Comparison of ENCODE assay signal across 8 cellular contexts in genomic region chr14:78836777-78837176, GRCh38.
DNase-seq lines count a peak whose midpoint lies in the region; ATAC-seq and TF ChIP-seq lines count a peak whose summit lies in the region.

No MANE protein-coding gene starts in this region.

- no peak overlapping the region for H3K27ac ChIP-seq in OCI-LY1 (ENCODE audit: low read depth, low read length, poor library complexity, severe bottlenecking)
- no peak overlapping the region for H3K27ac ChIP-seq in colonic mucosa
- no peak overlapping the region for H3K27ac ChIP-seq in coronary artery

- TF ChIP-seq CTCF in GM20000 (IDR thresholded peaks at IDR 0.05; ENCODE audit: extremely low read depth, missing control alignments) (no peak), OCI-LY1 (IDR thresholded peaks at IDR 0.05; ENCODE audit: low read length) (peak; percentile 65), colonic mucosa (IDR thresholded peaks at IDR 0.05) (peak; percentile 29), coronary artery (IDR thresholded peaks at IDR 0.05) (no peak)

- H2AFZ ChIP-seq in OCI-LY1 (ENCODE audit: low read length), result no peak overlapping the region

- intact Hi-C loops in colonic mucosa (cut with DNase I), result no loop called here

- H3K4me3 ChIP-seq in OCI-LY1 (ENCODE audit: low read depth, low read length, poor library complexity, severe bottlenecking), result no peak overlapping the region
- H3K4me3 ChIP-seq in colonic mucosa, result no peak overlapping the region
- H3K4me3 ChIP-seq in coronary artery, result no peak overlapping the region

- H4K20me1 ChIP-seq in OCI-LY1 (ENCODE audit: insufficient read depth, low read length), result no peaks in the 10 kb centered on the region

- no peak for ATAC-seq in HG03025 (IDR thresholded peaks at IDR 0.05; ENCODE audit: low FRiP score, unreplicated experiment)

- no peaks in the 10 kb centered on the region for H3F3A ChIP-seq in OCI-LY1 (ENCODE audit: insufficient read depth, low read length)

- no peak overlapping the region for H3K4me2 ChIP-seq in OCI-LY1 (ENCODE audit: low read length)

- H3K79me2 ChIP-seq in OCI-LY1 (ENCODE audit: insufficient read depth, low read length), result no peaks in the 10 kb centered on the region

- no peaks in the 10 kb centered on the region for H3K4me1 ChIP-seq in OCI-LY1 (ENCODE audit: insufficient read depth, low read length, severe bottlenecking)
- H3K4me1 ChIP-seq in colonic mucosa, result no peaks in the 10 kb centered on the region

- H3K9me2 ChIP-seq in OCI-LY1 (ENCODE audit: low read depth, low read length), result no peaks in the 10 kb centered on the region

- no peaks in the 10 kb centered on the region for H3K27me3 ChIP-seq in OCI-LY1 (ENCODE audit: insufficient read depth, low read length)
- H3K27me3 ChIP-seq in colonic mucosa, result no peaks in the 10 kb centered on the region

- DNase-seq in DMS53 treated with DMSO at 0.1 percent for 48 hours (lab: John Stamatoyannopoulos, UW; ENCODE audit: unreplicated experiment), result peak; percentile 18
- DNase-seq in GM20000 (ENCODE audit: low spot score), result peak; percentile 31
- DNase-seq in LHCN-M2 (ENCODE audit: low read depth), result peak; percentile 52
- peak; percentile 49 for DNase-seq in colonic mucosa
- DNase-seq in middle frontal gyrus (ENCODE audit: extremely low spot score, low spot score), result peak; percentile 40
- DNase-seq in coronary artery (ENCODE audit: low spot score), result no peak

- H3K36me3 ChIP-seq in OCI-LY1 (ENCODE audit: insufficient read depth, low read length), result no peaks in the 10 kb centered on the region
- H3K36me3 ChIP-seq in colonic mucosa, result no peaks in the 10 kb centered on the region

- H3K9ac ChIP-seq in OCI-LY1 (ENCODE audit: low read length) (no peak overlapping the region), colonic mucosa (ENCODE audit: low read depth in 2 of 2, low read length in 2 of 2) (no peak overlapping the region)

- no peaks in the 10 kb centered on the region for H3K9me3 ChIP-seq in OCI-LY1 (ENCODE audit: low read length)
- no peaks in the 10 kb centered on the region for H3K9me3 ChIP-seq in colonic mucosa

Comparison
In these comparisons a context has a peak if more than half of its experiments do, and no peak if none do; other contexts are left out.
1. CTCF ChIP-seq: peak in OCI-LY1 (single experiment) and colonic mucosa (single experiment); none in GM20000 (single experiment) and coronary artery (single experiment).